ENCODE assay signal across 27 cellular contexts in genomic region chr11:74367881-74368280, GRCh38. TPM values are rescaled to one million over a fixed set of nuclear protein-coding genes. Genes with fewer than 3 reads are reported as not detected.
"Had no signal": no experiment of that assay in that cellular context is flagged by ENCODE, and none has a peak within 500 bp of the region (broad histone marks: within the 10 kb centered on the region; RNA-seq: fewer than 3 reads in every experiment).

No MANE protein-coding gene starts in this region.

- H3K27me3 ChIP-seq: left lung, ovary, spleen, suprapubic skin, transverse colon, upper lobe of left lung, vagina had no signal

- H3K27ac ChIP-seq: left lung, lower lobe of right lung, ovary, prostate gland, spleen, suprapubic skin, transverse colon, upper lobe of left lung, vagina had no signal

- H3K4me1 ChIP-seq: left lung, lower lobe of right lung, prostate gland, spleen, suprapubic skin, transverse colon, upper lobe of left lung, vagina had no signal

- H3K36me3 ChIP-seq: ovary, prostate gland had no signal

- H3K9me3 ChIP-seq: left lung, lower lobe of right lung, ovary, prostate gland, spleen, suprapubic skin, transverse colon, upper lobe of left lung, vagina had no signal

- DNase-seq: hypothalamus; immature natural killer cell; kidney; left colon; left lung; lower lobe of right lung; mammary epithelial cell; mesendoderm; naive thymus-derived CD4-positive, alpha-beta T cell; ovary; posterior cingulate gyrus; retina; right cardiac atrium; spleen; stimulated activated CD4-positive, alpha-beta T cell treated with anti-CD3 and anti-CD28 coated beads, Interleukin-4, amount 100 ng/mL, for 24 hours; stimulated activated naive CD4-positive, alpha-beta T cell; transverse colon; upper lobe of left lung had no signal

- H3K4me3 ChIP-seq: left lung, lower lobe of right lung, ovary, prostate gland, spleen, suprapubic skin, transverse colon, upper lobe of left lung, vagina had no signal

- FAIRE-seq: islet of Langerhans, kidney, small intestine had no signal

- ATAC-seq: left lung; lower lobe of right lung; naive thymus-derived CD4-positive, alpha-beta T cell; natural killer cell treated with Interleukin-12 subunit alpha and Interleukin-12 subunit beta and Interleukin-15 and Interleukin-18, amount 100 ng/mL, for 72 hours; right cardiac atrium; sciatic nerve; stimulated activated effector memory CD8-positive, alpha-beta T cell treated with anti-CD3 and anti-CD28 coated beads, Interleukin-12 subunit alpha, Interleukin-12 subunit beta, amount 100 ng/mL, for 72 hours had no signal

RNA-seq across cellular contexts. Expression of gene P4HA3, which starts 56.4 kb away (rescaled TPM):
- total RNA-seq: naive thymus-derived CD4-positive, alpha-beta T cell; natural killer cell treated with Interleukin-12 subunit alpha and Interleukin-12 subunit beta and Interleukin-15 and Interleukin-18, amount 100 ng/mL, for 72 hours had no signal
- polyA plus RNA-seq: immature natural killer cell; naive thymus-derived CD4-positive, alpha-beta T cell; neural cell had no signal
